Comparison of ENCODE assay signal across 1 cellular context in the genomic region with DNA sequence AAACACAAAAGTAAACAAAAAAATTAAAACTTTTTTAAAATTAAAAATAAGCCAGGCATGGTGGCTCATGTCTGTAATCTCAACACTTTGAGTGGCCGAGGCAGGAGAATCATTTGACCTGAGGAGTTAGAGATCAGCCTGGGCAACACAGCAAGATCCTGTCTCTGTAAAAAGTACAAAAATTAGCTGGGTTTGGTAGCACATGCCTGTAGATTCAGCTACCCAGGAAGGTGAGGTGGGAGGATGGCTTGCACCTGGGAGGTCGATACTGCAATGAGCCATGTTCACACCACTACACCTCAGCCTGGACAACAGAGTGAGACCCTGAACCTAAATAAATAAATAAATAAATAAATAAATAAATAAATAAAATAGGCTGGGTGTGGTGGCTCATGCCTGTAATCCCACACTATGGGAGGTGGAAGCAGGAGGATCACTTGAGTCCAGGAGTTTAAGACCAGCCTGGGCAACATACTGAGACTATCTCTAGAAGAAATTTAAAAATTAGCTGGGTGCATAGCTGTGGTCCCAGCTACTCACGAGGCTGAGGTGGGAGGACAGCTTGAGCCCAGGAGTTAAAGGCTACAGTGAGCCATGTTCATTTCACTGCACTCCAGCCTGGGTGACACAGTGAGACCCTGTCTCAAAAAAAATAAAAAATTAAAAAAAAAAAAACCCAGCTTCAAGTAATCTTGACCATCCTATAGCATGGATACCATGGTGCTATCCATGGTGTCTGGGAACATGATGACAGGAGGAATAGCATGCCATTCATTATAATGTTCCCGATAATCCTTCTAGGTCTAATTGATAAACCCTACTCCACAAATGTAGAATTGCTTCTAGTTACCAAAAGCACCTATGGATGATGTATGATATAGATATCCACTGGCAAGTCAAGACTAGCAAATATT.
TF ChIP-seq lines count a peak whose summit lies in the region.

No MANE protein-coding gene starts in this region.

TF ChIP-seq in IMR-90, 13 proteins besides CTCF, POLR2A, EP300 and RAD21:
- TF ChIP-seq NFE2L2 (IDR thresholded peaks at IDR 0.05; ENCODE audit: low read depth, low read length) (no peak), CEBPB (IDR thresholded peaks at IDR 0.05; ENCODE audit: low read depth, low read length) (no peak), RFX5 (IDR thresholded peaks at IDR 0.05; ENCODE audit: low read depth, low read length) (no peak), USF2 (IDR thresholded peaks at IDR 0.05; ENCODE audit: low read depth, low read length) (no peak), BHLHE40 (IDR thresholded peaks at IDR 0.05; ENCODE audit: low read depth, low read length) (no peak), CHD1 (IDR thresholded peaks at IDR 0.05; ENCODE audit: low read depth, low read length) (no peak), SMC3 (IDR thresholded peaks at IDR 0.05; ENCODE audit: low read depth, low read length) (no peak), MXI1 (IDR thresholded peaks at IDR 0.05; ENCODE audit: borderline replicate concordance, low read depth, low read length) (no peak), MAFK (IDR thresholded peaks at IDR 0.05; ENCODE audit: low read depth, low read length) (no peak), MAZ (IDR thresholded peaks at IDR 0.05; ENCODE audit: borderline replicate concordance, low read depth, low read length) (no peak)
- TF ChIP-seq, protein P1, sequence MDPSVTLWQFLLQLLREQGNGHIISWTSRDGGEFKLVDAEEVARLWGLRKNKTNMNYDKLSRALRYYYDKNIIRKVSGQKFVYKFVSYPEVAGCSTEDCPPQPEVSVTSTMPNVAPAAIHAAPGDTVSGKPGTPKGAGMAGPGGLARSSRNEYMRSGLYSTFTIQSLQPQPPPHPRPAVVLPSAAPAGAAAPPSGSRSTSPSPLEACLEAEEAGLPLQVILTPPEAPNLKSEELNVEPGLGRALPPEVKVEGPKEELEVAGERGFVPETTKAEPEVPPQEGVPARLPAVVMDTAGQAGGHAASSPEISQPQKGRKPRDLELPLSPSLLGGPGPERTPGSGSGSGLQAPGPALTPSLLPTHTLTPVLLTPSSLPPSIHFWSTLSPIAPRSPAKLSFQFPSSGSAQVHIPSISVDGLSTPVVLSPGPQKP (IDR thresholded peaks at IDR 0.05; ENCODE audit: borderline replicate concordance, low read depth, low read length) = no peak
